In genomic region chr22:50250555-50251471, GRCh38 we compare ENCODE assay signal across 8 cellular contexts. TPM values are rescaled to one million over a fixed set of nuclear protein-coding genes. Genes with fewer than 3 reads are reported as not detected.
DNase-seq lines count a peak whose midpoint lies in the region; ATAC-seq and TF ChIP-seq lines count a peak whose summit lies in the region.

HDAC10 (minus strand) TSS chr22:50251265; CDS start chr22:50251032, 233 bp downstream.

- peaks cover 5% of the 10 kb centered on the region for H3K4me1 ChIP-seq in HAP-1

- DNase-seq in GM03348 (ENCODE audit: low spot score) (peak; percentile 95), HAP-1 (ENCODE audit: low spot score in 2 of 2) (peak; percentile 80 to 91), NCI-H1694 (lab: John Stamatoyannopoulos, UW) (peak; percentile 71), choroid plexus epithelial cell (ENCODE audit: low read depth) (peak; percentile 82), left lobe of liver (ENCODE audit: low spot score) (peak; percentile 85)
- DNase-seq in stimulated activated CD4-positive, alpha-beta T cell treated with anti-CD3 and anti-CD28 coated beads, Interleukin-4, amount 100 ng/mL, for 24 hours = peak; percentile 79

- in situ Hi-C loops in HAP-1 (cut with MboI; ENCODE audit: low sequenced_read_pairs) = loop anchor here (5.0 to 10.0 kb wide), 2 partner anchors 76 to 264 kb away; partner anchors contain the start of gene DENND6B

- H3K36me3 ChIP-seq in HAP-1 (replicated peaks) = peaks cover 53% of the 10 kb centered on the region

- H3K4me3 ChIP-seq in HAP-1 (peak within 1 kb of the TSS; percentile 71), choroid plexus epithelial cell (ENCODE audit: low read depth, low read length) (peak within 1 kb of the TSS; percentile 81)

- no peak for TF ChIP-seq CTCF in choroid plexus epithelial cell (conservative IDR thresholded peaks at IDR 0.05; ENCODE audit: low read depth, low read length)

- peak; percentile 83 to 88 for ATAC-seq in activated CD4-positive, CD25-positive, alpha-beta regulatory T cell treated with anti-CD3 and anti-CD28 coated beads, Interleukin-2, amount 50 U/mL, for 24 hours
- ATAC-seq in left lobe of liver = peak; percentile 82
- ATAC-seq in GM18519 (IDR thresholded peaks at IDR 0.05; ENCODE audit: low FRiP score, unreplicated experiment) = no peak

- no peaks in the 10 kb centered on the region for H3K9me3 ChIP-seq in HAP-1

- H3K27me3 ChIP-seq in HAP-1 (ENCODE audit: low read depth) = no peaks in the 10 kb centered on the region

RNA-seq across cellular contexts. Expression of gene HDAC10, which starts in this region (rescaled TPM):
- 33.3 TPM for total RNA-seq in left lobe of liver
